Comparison of ENCODE assay signal across 1 cellular context in genomic region chr9:127527560-127528268, GRCh38.
TF ChIP-seq lines count a peak whose summit lies in the region.

No MANE protein-coding gene starts in this region.

TF ChIP-seq in IMR-90, 13 proteins besides CTCF, POLR2A, EP300 and RAD21:
- TF ChIP-seq RCOR1 (IDR thresholded peaks at IDR 0.05; ENCODE audit: insufficient replicate concordance, low read length) (peak; percentile 17), CHD1 (IDR thresholded peaks at IDR 0.05; ENCODE audit: low read depth, low read length) (no peak)
TF ChIP-seq in IMR-90: peak in this region for 1.
